ENCODE assay signal across 31 cellular contexts in genomic region chr5:105145152-105145551, GRCh38.
DNase-seq lines count a peak whose midpoint lies in the region; ATAC-seq, FAIRE-seq and TF ChIP-seq lines count a peak whose summit lies in the region.
"Had no signal": no experiment of that assay in that cellular context is flagged by ENCODE, and none has a peak within 500 bp of the region (broad histone marks: within the 10 kb centered on the region; RNA-seq: fewer than 3 reads in every experiment).

No MANE protein-coding gene starts in this region.

- no peak overlapping the region for H3K9ac ChIP-seq in kidney (ENCODE audit: low read length in 2 of 2)
- H3K9ac ChIP-seq: BLaER1; BLaER1 treated with 17β-estradiol and CSF1 and Interleukin-3, amounts not matched to agents 10 nM and 100 nM had no signal

- H3K4me1 ChIP-seq in RWPE2 (ENCODE audit: insufficient read depth, poor library complexity, severe bottlenecking) (no peaks in the 10 kb centered on the region), kidney (ENCODE audit: control insufficient read depth in 1 of 2, insufficient read depth in 1 of 2, low read depth in 1 of 2, low read length in 2 of 2) (no peaks in the 10 kb centered on the region)
- H3K4me1 ChIP-seq: A549; BLaER1; BLaER1 treated with 17β-estradiol and CSF1 and Interleukin-3, amounts not matched to agents 10 nM and 100 nM; Caco-2 had no signal

- ATAC-seq in RWPE2 (ENCODE audit: low read depth) = no peak
- ATAC-seq: A549; CD8-positive, alpha-beta T cell had no signal

- intact Hi-C loops in kidney (cut with DNase I) = no loop called here

- peak; percentile 23 for DNase-seq in RWPE2 (ENCODE audit: low spot score)
- DNase-seq in kidney = peak; percentile 33
- no peak for DNase-seq in GM10266 (ENCODE audit: extremely low spot score)
- DNase-seq in activated T-cell treated with anti-CD3 and anti-CD28 coated beads, Interleukin-2, amount 50 U/mL, for 48 hours = no peak
- DNase-seq: 8988T; ACHN; AML-193; C1 segment of cervical spinal cord; Caco-2; Calu3; CD4-positive, alpha-beta memory T cell; CD4-positive, alpha-beta T cell; CD4-positive, CD25-positive, alpha-beta regulatory T cell; CD8-positive, alpha-beta memory T cell; CD8-positive, alpha-beta T cell; COR-L47; DMS 273 treated with DMSO at 0.1 percent for 48 hours; DMS153; DMS53; DMS79; DMS79 treated with DMSO at 0.1 percent for 48 hours; DND-41; EL had no signal

- peaks cover 2% of the 10 kb centered on the region for H3K9me3 ChIP-seq in RWPE2 (ENCODE audit: severe bottlenecking)
- no peaks in the 10 kb centered on the region for H3K9me3 ChIP-seq in kidney (ENCODE audit: control insufficient read depth in 1 of 2, low read length in 2 of 2)
- H3K9me3 ChIP-seq: A549; BE2C; BLaER1; BLaER1 treated with 17β-estradiol and CSF1 and Interleukin-3, amounts not matched to agents 10 nM and 100 nM; Caco-2 had no signal

- TF ChIP-seq CTCF in RWPE2 (IDR thresholded peaks at IDR 0.05; ENCODE audit: poor library complexity, severe bottlenecking) (no peak), kidney (IDR thresholded peaks at IDR 0.05; ENCODE audit: borderline replicate concordance, extremely low read depth, insufficient read depth) (no peak), GM10266 (IDR thresholded peaks at IDR 0.05; ENCODE audit: control insufficient read depth, insufficient read depth, low read depth, missing control alignments) (no peak)

- FAIRE-seq in kidney (lab: Jason Lieb, UNC) = no peak
- FAIRE-seq: A204.1, A549, D721Med had no signal

- H3K4me3 ChIP-seq in RWPE2 (ENCODE audit: severe bottlenecking) (no peak overlapping the region), kidney (ENCODE audit: low read length in 2 of 2) (no peak overlapping the region)
- H3K4me3 ChIP-seq: A549; BLaER1; BLaER1 treated with 17β-estradiol and CSF1 and Interleukin-3, amounts not matched to agents 10 nM and 100 nM had no signal

- H3K27me3 ChIP-seq in RWPE2 (ENCODE audit: insufficient read depth, poor library complexity, severe bottlenecking) = no peaks in the 10 kb centered on the region
- H3K27me3 ChIP-seq: BE2C; BLaER1; BLaER1 treated with 17β-estradiol and CSF1 and Interleukin-3, amounts not matched to agents 10 nM and 100 nM had no signal

- no peak overlapping the region for H3K27ac ChIP-seq in RWPE2 (ENCODE audit: poor library complexity, severe bottlenecking)
- H3K27ac ChIP-seq in kidney (ENCODE audit: low read depth in 2 of 2, low read length in 2 of 2) = no peak overlapping the region
- H3K27ac ChIP-seq: 22Rv1; A549; BLaER1; BLaER1 treated with 17β-estradiol and CSF1 and Interleukin-3, amounts not matched to agents 10 nM and 100 nM; C4-2B had no signal

- no peaks in the 10 kb centered on the region for H3K36me3 ChIP-seq in RWPE2 (ENCODE audit: low read depth)
- no peaks in the 10 kb centered on the region for H3K36me3 ChIP-seq in kidney (ENCODE audit: control insufficient read depth in 1 of 2, insufficient read depth in 2 of 2, low read length in 2 of 2)
- H3K36me3 ChIP-seq: BE2C; BLaER1; BLaER1 treated with 17β-estradiol and CSF1 and Interleukin-3, amounts not matched to agents 10 nM and 100 nM had no signal

Comparison
In these comparisons a context has a peak if more than half of its experiments do, and no peak if none do; other contexts are left out.
1. DNase-seq: peak in RWPE2 (single experiment) and kidney (single experiment); none in GM10266 (single experiment) and activated T-cell treated with anti-CD3 and anti-CD28 coated beads, Interleukin-2, amount 50 U/mL, for 48 hours (0 of 2).